ENCODE assay signal across 20 cellular contexts in genomic region chr14:52888159-52888558, GRCh38.
"Had no signal": no experiment of that assay in that cellular context is flagged by ENCODE, and none has a peak within 500 bp of the region (broad histone marks: within the 10 kb centered on the region; RNA-seq: fewer than 3 reads in every experiment).

No MANE protein-coding gene starts in this region.

- H3K4me2 ChIP-seq: SK-N-SH had no signal

- H3K27ac ChIP-seq: RWPE1 had no signal

- H3K27me3 ChIP-seq: MG63 had no signal

- H3K9ac ChIP-seq: SK-N-SH had no signal

- H3K4me3 ChIP-seq: MG63 had no signal

- H3K9me2 ChIP-seq: SK-N-SH had no signal

- DNase-seq: KBM-7; MG63; NCI-H1092 treated with DMSO at 0.1 percent for 48 hours; NCI-H1436; NCI-H187; NCI-H2029; NCI-H2081 treated with DMSO at 0.1 percent for 48 hours; NCI-H2171; NCI-H226; NCI-H446; NCI-H510A; NCI-H524 treated with DMSO at 0.1 percent for 48 hours; NCI-H69; NCI-H774; NK-92 treated with Interleukin-12 subunit alpha and Interleukin-12 subunit beta, amount 100 ng/mL, for 24 hours; PC-3; SHP77; SK-N-SH had no signal

- ATAC-seq: Panc1, PC-3 had no signal

- H3K9me3 ChIP-seq: MG63, SK-N-SH had no signal
